ENCODE assay signal across 1 cellular context in genomic region chrX:103362504-103362903, GRCh38.
TF ChIP-seq lines count a peak whose summit lies in the region.

No MANE protein-coding gene starts in this region.

TF ChIP-seq in A549, 52 proteins besides CTCF, POLR2A, EP300 and RAD21 (continued from another document):
- TF ChIP-seq, protein P1, sequence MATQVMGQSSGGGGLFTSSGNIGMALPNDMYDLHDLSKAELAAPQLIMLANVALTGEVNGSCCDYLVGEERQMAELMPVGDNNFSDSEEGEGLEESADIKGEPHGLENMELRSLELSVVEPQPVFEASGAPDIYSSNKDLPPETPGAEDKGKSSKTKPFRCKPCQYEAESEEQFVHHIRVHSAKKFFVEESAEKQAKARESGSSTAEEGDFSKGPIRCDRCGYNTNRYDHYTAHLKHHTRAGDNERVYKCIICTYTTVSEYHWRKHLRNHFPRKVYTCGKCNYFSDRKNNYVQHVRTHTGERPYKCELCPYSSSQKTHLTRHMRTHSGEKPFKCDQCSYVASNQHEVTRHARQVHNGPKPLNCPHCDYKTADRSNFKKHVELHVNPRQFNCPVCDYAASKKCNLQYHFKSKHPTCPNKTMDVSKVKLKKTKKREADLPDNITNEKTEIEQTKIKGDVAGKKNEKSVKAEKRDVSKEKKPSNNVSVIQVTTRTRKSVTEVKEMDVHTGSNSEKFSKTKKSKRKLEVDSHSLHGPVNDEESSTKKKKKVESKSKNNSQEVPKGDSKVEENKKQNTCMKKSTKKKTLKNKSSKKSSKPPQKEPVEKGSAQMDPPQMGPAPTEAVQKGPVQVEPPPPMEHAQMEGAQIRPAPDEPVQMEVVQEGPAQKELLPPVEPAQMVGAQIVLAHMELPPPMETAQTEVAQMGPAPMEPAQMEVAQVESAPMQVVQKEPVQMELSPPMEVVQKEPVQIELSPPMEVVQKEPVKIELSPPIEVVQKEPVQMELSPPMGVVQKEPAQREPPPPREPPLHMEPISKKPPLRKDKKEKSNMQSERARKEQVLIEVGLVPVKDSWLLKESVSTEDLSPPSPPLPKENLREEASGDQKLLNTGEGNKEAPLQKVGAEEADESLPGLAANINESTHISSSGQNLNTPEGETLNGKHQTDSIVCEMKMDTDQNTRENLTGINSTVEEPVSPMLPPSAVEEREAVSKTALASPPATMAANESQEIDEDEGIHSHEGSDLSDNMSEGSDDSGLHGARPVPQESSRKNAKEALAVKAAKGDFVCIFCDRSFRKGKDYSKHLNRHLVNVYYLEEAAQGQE (IDR thresholded peaks at IDR 0.05) = no peak
- TF ChIP-seq JUN (IDR thresholded peaks at IDR 0.05) (no peak), GATA3 (IDR thresholded peaks at IDR 0.05; ENCODE audit: borderline replicate concordance) (no peak), BCL3 (IDR thresholded peaks at IDR 0.05) (no peak), HOXB5 (CRISPR knock-in tag; IDR thresholded peaks at IDR 0.05) (no peak), HMGXB4 (CRISPR knock-in tag; IDR thresholded peaks at IDR 0.05; ENCODE audit: borderline replicate concordance) (no peak), HDAC2 (IDR thresholded peaks at IDR 0.05) (no peak), ESRRA (IDR thresholded peaks at IDR 0.05; ENCODE audit: borderline replicate concordance, low read length) (no peak), TFCP2L1 (CRISPR knock-in tag; IDR thresholded peaks at IDR 0.05) (no peak), ZSCAN20 (CRISPR knock-in tag; IDR thresholded peaks at IDR 0.05) (no peak), FOSB (CRISPR knock-in tag; IDR thresholded peaks at IDR 0.05) (no peak)
- TF ChIP-seq, protein P2, sequence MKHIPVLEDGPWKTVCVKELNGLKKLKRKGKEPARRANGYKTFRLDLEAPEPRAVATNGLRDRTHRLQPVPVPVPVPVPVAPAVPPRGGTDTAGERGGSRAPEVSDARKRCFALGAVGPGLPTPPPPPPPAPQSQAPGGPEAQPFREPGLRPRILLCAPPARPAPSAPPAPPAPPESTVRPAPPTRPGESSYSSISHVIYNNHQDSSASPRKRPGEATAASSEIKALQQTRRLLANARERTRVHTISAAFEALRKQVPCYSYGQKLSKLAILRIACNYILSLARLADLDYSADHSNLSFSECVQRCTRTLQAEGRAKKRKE (CRISPR knock-in tag; IDR thresholded peaks at IDR 0.05; ENCODE audit: low read depth) = no peak
- TF ChIP-seq, protein P3, sequence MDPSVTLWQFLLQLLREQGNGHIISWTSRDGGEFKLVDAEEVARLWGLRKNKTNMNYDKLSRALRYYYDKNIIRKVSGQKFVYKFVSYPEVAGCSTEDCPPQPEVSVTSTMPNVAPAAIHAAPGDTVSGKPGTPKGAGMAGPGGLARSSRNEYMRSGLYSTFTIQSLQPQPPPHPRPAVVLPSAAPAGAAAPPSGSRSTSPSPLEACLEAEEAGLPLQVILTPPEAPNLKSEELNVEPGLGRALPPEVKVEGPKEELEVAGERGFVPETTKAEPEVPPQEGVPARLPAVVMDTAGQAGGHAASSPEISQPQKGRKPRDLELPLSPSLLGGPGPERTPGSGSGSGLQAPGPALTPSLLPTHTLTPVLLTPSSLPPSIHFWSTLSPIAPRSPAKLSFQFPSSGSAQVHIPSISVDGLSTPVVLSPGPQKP (IDR thresholded peaks at IDR 0.05; ENCODE audit: low read depth, low read length) = no peak
TF ChIP-seq in A549: peak in this region for 0.
